8 cellular contexts compared by ENCODE assay signal in genomic region chr6:28589952-28590340, GRCh38.
DNase-seq lines count a peak whose midpoint lies in the region; ATAC-seq lines count a peak whose summit lies in the region.

No MANE protein-coding gene starts in this region.

- H3K27ac Mint-ChIP-seq in stimulated activated naive CD8-positive, alpha-beta T cell treated with anti-CD3 and anti-CD28 coated beads, Interleukin-15, Interleukin-2, amounts not matched to agents 100 ng/mL and 50 ng/mL, for 24 hours: peak overlapping the region; percentile 18
- peak overlapping the region; percentile 9 for H3K27ac Mint-ChIP-seq in activated naive CD8-positive, alpha-beta T cell treated with anti-CD3 and anti-CD28 coated beads, Interleukin-2, amount 10 ng/mL, durations not matched to agents 7 days and 5 days

- H3K4me3 Mint-ChIP-seq in stimulated activated naive CD8-positive, alpha-beta T cell treated with anti-CD3 and anti-CD28 coated beads, Interleukin-15, Interleukin-2, amounts not matched to agents 100 ng/mL and 50 ng/mL, for 24 hours: peak overlapping the region; percentile 61
- peak overlapping the region; percentile 69 for H3K4me3 Mint-ChIP-seq in activated naive CD8-positive, alpha-beta T cell treated with anti-CD3 and anti-CD28 coated beads, Interleukin-2, amount 10 ng/mL, durations not matched to agents 7 days and 5 days

- H3K36me3 Mint-ChIP-seq in stimulated activated naive CD8-positive, alpha-beta T cell treated with anti-CD3 and anti-CD28 coated beads, Interleukin-15, Interleukin-2, amounts not matched to agents 100 ng/mL and 50 ng/mL, for 24 hours (ENCODE audit: low read depth): peaks cover 8% of the 10 kb centered on the region
- no peaks in the 10 kb centered on the region for H3K36me3 Mint-ChIP-seq in activated naive CD8-positive, alpha-beta T cell treated with anti-CD3 and anti-CD28 coated beads, Interleukin-2, amount 10 ng/mL, durations not matched to agents 7 days and 5 days

- no peaks in the 10 kb centered on the region for H3K9me3 Mint-ChIP-seq in stimulated activated naive CD8-positive, alpha-beta T cell treated with anti-CD3 and anti-CD28 coated beads, Interleukin-15, Interleukin-2, amounts not matched to agents 100 ng/mL and 50 ng/mL, for 24 hours
- H3K9me3 Mint-ChIP-seq in activated naive CD8-positive, alpha-beta T cell treated with anti-CD3 and anti-CD28 coated beads, Interleukin-2, amount 10 ng/mL, durations not matched to agents 7 days and 5 days: peaks cover 6% of the 10 kb centered on the region

- POLR2A ChIA-PET in activated naive CD8-positive, alpha-beta T cell treated with anti-CD3 and anti-CD28 coated beads, Interleukin-2, amount 10 ng/mL, durations not matched to agents 7 days and 5 days (lab: Charles Lee): interaction anchor here (1.4 kb wide), 1 partner anchor 147 kb away, joined by 3 read pairs; no protein-coding TSS in a partner anchor

- H3K4me1 Mint-ChIP-seq in stimulated activated naive CD8-positive, alpha-beta T cell treated with anti-CD3 and anti-CD28 coated beads, Interleukin-15, Interleukin-2, amounts not matched to agents 100 ng/mL and 50 ng/mL, for 24 hours (ENCODE audit: low read depth): peaks cover 28% of the 10 kb centered on the region
- H3K4me1 Mint-ChIP-seq in activated naive CD8-positive, alpha-beta T cell treated with anti-CD3 and anti-CD28 coated beads, Interleukin-2, amount 10 ng/mL, durations not matched to agents 7 days and 5 days: peaks cover 26% of the 10 kb centered on the region

- peak overlapping the region; percentile 81 for H3K4me3 ChIP-seq in iPS-18c (ENCODE audit: insufficient read depth, low read depth, low read length)

- peaks cover 81% of the 10 kb centered on the region for H3K27me3 Mint-ChIP-seq in stimulated activated naive CD8-positive, alpha-beta T cell treated with anti-CD3 and anti-CD28 coated beads, Interleukin-15, Interleukin-2, amounts not matched to agents 100 ng/mL and 50 ng/mL, for 24 hours
- peaks cover 72% of the 10 kb centered on the region for H3K27me3 Mint-ChIP-seq in activated naive CD8-positive, alpha-beta T cell treated with anti-CD3 and anti-CD28 coated beads, Interleukin-2, amount 10 ng/mL, durations not matched to agents 7 days and 5 days

- no peak for ATAC-seq in stimulated activated naive CD8-positive, alpha-beta T cell treated with anti-CD3 and anti-CD28 coated beads, Interleukin-15, Interleukin-2, amounts not matched to agents 100 U/mL and 50 U/mL, for 24 hours
- ATAC-seq in activated naive CD8-positive, alpha-beta T cell treated with anti-CD3 and anti-CD28 coated beads, Interleukin-2, amount 10 ng/mL, durations not matched to agents 7 days and 5 days (ENCODE audit: low read depth): no peak
- ATAC-seq in GM21737 (IDR thresholded peaks at IDR 0.05; ENCODE audit: unreplicated experiment) (no peak), sciatic nerve (no peak)

- no peak for DNase-seq in stimulated activated naive CD8-positive, alpha-beta T cell treated with anti-CD3 and anti-CD28 coated beads, Interleukin-15, Interleukin-2, amounts not matched to agents 100 U/mL and 50 U/mL, for 24 hours
- peak; percentile 31 for DNase-seq in activated naive CD8-positive, alpha-beta T cell treated with anti-CD3 and anti-CD28 coated beads, Interleukin-2, amount 10 ng/mL, durations not matched to agents 7 days and 5 days
- DNase-seq in HuH-7.5 (ENCODE audit: low spot score) (no peak), sciatic nerve (ENCODE audit: low spot score) (no peak), NCI-H526 (lab: John Stamatoyannopoulos, UW) (no peak)

- H3K9me3 ChIP-seq in iPS-18c (ENCODE audit: control insufficient read depth, insufficient read depth, low read length): no peaks in the 10 kb centered on the region

- intact Hi-C loops in sciatic nerve (cut with DNase I): no loop called here
